ENCODE assay signal across 10 cellular contexts in genomic region chr4:150722908-150723362, GRCh38.
DNase-seq lines count a peak whose midpoint lies in the region; TF ChIP-seq lines count a peak whose summit lies in the region.
"Had no signal": no experiment of that assay in that cellular context is flagged by ENCODE, and none has a peak within 500 bp of the region (broad histone marks: within the 10 kb centered on the region; RNA-seq: fewer than 3 reads in every experiment).

No MANE protein-coding gene starts in this region.

- peak overlapping the region; percentile 47 to 71 (median 67) for H3K27ac ChIP-seq in stomach

- CTCF ChIA-PET in activated CD4-positive, alpha-beta memory T cell treated with anti-CD3 and anti-CD28 coated beads, Interleukin-2, amount 10 ng/mL, durations not matched to agents 7 days and 5 days (lab: Charles Lee) = no interaction called here

- H3K4me1 ChIP-seq in stomach = peaks cover 8 to 22% (median 18%) of the 10 kb centered on the region in 4 donors

- H3K9me3 Mint-ChIP-seq in activated CD4-positive, alpha-beta memory T cell treated with anti-CD3 and anti-CD28 coated beads, Interleukin-2, amount 10 ng/mL, durations not matched to agents 7 days and 5 days = peaks cover 13% of the 10 kb centered on the region

- no peak for TF ChIP-seq POLR2A in stomach (IDR thresholded peaks at IDR 0.05)

- no peaks in the 10 kb centered on the region for H3K27me3 Mint-ChIP-seq in activated CD4-positive, alpha-beta memory T cell treated with anti-CD3 and anti-CD28 coated beads, Interleukin-2, amount 10 ng/mL, durations not matched to agents 7 days and 5 days

- no peak overlapping the region for H3K4me3 Mint-ChIP-seq in activated CD4-positive, alpha-beta memory T cell treated with anti-CD3 and anti-CD28 coated beads, Interleukin-2, amount 10 ng/mL, durations not matched to agents 7 days and 5 days

- H3K4me1 Mint-ChIP-seq in activated CD4-positive, alpha-beta memory T cell treated with anti-CD3 and anti-CD28 coated beads, Interleukin-2, amount 10 ng/mL, durations not matched to agents 7 days and 5 days = peaks cover 4% of the 10 kb centered on the region

- DNase-seq in LHCN-M2 (ENCODE audit: low read depth) = peak; percentile 85
- peak; percentile 91 to 93 for DNase-seq in cardiac fibroblast (ENCODE audit: low read depth in 2 of 2)
- peak; percentile 24 for DNase-seq in iPS-NIHi7 (ENCODE audit: extremely low spot score)
- DNase-seq in stomach = peak; percentile 96
- DNase-seq in activated CD4-positive, alpha-beta memory T cell treated with anti-CD3 and anti-CD28 coated beads, Interleukin-2, amount 10 ng/mL, durations not matched to agents 7 days and 5 days = no peak
- DNase-seq in nucleus accumbens (lab: John Stamatoyannopoulos, UW) = no peak
- DNase-seq in AG08395 (ENCODE audit: low spot score) = no peak
- no peak for DNase-seq in NCI-H1694 treated with DMSO at 0.1 percent for 48 hours (lab: John Stamatoyannopoulos, UW)
- DNase-seq: activated CD4-positive, CD25-positive, alpha-beta regulatory T cell; cerebellar nuclear complex had no signal

- peaks cover 0 to 18% (median 8%) of the 10 kb centered on the region in 4 donors for H3K36me3 ChIP-seq in stomach

- H3K27me3 ChIP-seq in stomach = no peaks in the 10 kb centered on the region

- intact Hi-C loops in stomach (cut with DNase I; ENCODE audit: low total_unique reads) = no loop called here

- peak; percentile 57 for TF ChIP-seq CTCF in cardiac fibroblast (IDR thresholded peaks at IDR 0.05; ENCODE audit: low read depth, low read length)
- TF ChIP-seq CTCF in stomach (IDR thresholded peaks at IDR 0.05) = peak in 2 of 7 experiments; percentile 28 to 59

- H3K4me3 ChIP-seq in cardiac fibroblast (replicated peaks in 1 of 2; ENCODE audit: low read depth in 2 of 2, low read length in 2 of 2) = no peak overlapping the region
- no peak overlapping the region for H3K4me3 ChIP-seq in stomach

- H3K36me3 Mint-ChIP-seq in activated CD4-positive, alpha-beta memory T cell treated with anti-CD3 and anti-CD28 coated beads, Interleukin-2, amount 10 ng/mL, durations not matched to agents 7 days and 5 days (ENCODE audit: low read depth) = peaks cover 46% of the 10 kb centered on the region

- peaks cover 0 to 14% (median 8%) of the 10 kb centered on the region in 4 donors for H3K9me3 ChIP-seq in stomach

- 16 to 57% (median 29%) methylated on average over 5 to 6 of the region's 6 CpGs for WGBS in stomach, 5 donors

- no peak overlapping the region for H3K27ac Mint-ChIP-seq in activated CD4-positive, alpha-beta memory T cell treated with anti-CD3 and anti-CD28 coated beads, Interleukin-2, amount 10 ng/mL, durations not matched to agents 7 days and 5 days

- POLR2A ChIA-PET in activated CD4-positive, alpha-beta memory T cell treated with anti-CD3 and anti-CD28 coated beads, Interleukin-2, amount 10 ng/mL, durations not matched to agents 7 days and 5 days (lab: Charles Lee) = interaction anchor here (0.9 kb wide), 1 partner anchor 44 kb away, joined by 3 read pairs; no protein-coding TSS in a partner anchor

- no peak for TF ChIP-seq EP300 in stomach (IDR thresholded peaks at IDR 0.05)

Comparison
In these comparisons a context has a peak if more than half of its experiments do, and no peak if none do; other contexts are left out.
1. DNase-seq: peak in LHCN-M2 (single experiment), cardiac fibroblast (2 of 2), iPS-NIHi7 (single experiment) and stomach (single experiment); none in activated CD4-positive, alpha-beta memory T cell treated with anti-CD3 and anti-CD28 coated beads, Interleukin-2, amount 10 ng/mL, durations not matched to agents 7 days and 5 days (single experiment), nucleus accumbens (0 of 56), AG08395 (single experiment) and NCI-H1694 treated with DMSO at 0.1 percent for 48 hours (single experiment).